8 cellular contexts compared by ENCODE assay signal in genomic region chr10:71836594-71836970, GRCh38. TPM values are rescaled to one million over a fixed set of nuclear protein-coding genes. Genes with fewer than 3 reads are reported as not detected.
DNase-seq lines count a peak whose midpoint lies in the region; ATAC-seq, FAIRE-seq and TF ChIP-seq lines count a peak whose summit lies in the region.

No MANE protein-coding gene starts in this region.

- no peak for FAIRE-seq in RCC 7860 (lab: Jason Lieb, UNC)

- no peak overlapping the region for H3K4me3 Mint-ChIP-seq in activated T-cell treated with anti-CD3 and anti-CD28 coated beads, Interleukin-2, amount 50 U/mL, for 24 hours
- H3K4me3 Mint-ChIP-seq in activated T-cell treated with anti-CD3 and anti-CD28 coated beads, Interleukin-2, amount 50 U/mL, for 72 hours = no peak overlapping the region

- POLR2A ChIA-PET in GM10248 (lab: Yijun Ruan, JAX) = interaction anchor here (0.8 to 2.5 kb wide), 4 partner anchors 12 to 88 kb away, joined by 4 to 16 read pairs (median 6); partner anchors contain the start of gene PSAP

- H3K4me1 Mint-ChIP-seq in activated T-cell treated with anti-CD3 and anti-CD28 coated beads, Interleukin-2, amount 50 U/mL, for 24 hours (ENCODE audit: low read depth) = peaks cover 65% of the 10 kb centered on the region
- peaks cover 52% of the 10 kb centered on the region for H3K4me1 Mint-ChIP-seq in activated T-cell treated with anti-CD3 and anti-CD28 coated beads, Interleukin-2, amount 50 U/mL, for 72 hours (ENCODE audit: low read depth)

- H4K20me1 ChIP-seq in Karpas-422 (ENCODE audit: insufficient read depth, low read depth, low read length) = peaks cover 67% of the 10 kb centered on the region

- no peaks in the 10 kb centered on the region for H3K9me2 ChIP-seq in Karpas-422 (replicated peaks; ENCODE audit: insufficient read depth, low read length)

- no peaks in the 10 kb centered on the region for H3K9me3 Mint-ChIP-seq in activated T-cell treated with anti-CD3 and anti-CD28 coated beads, Interleukin-2, amount 50 U/mL, for 24 hours
- no peaks in the 10 kb centered on the region for H3K9me3 Mint-ChIP-seq in activated T-cell treated with anti-CD3 and anti-CD28 coated beads, Interleukin-2, amount 50 U/mL, for 72 hours

- ATAC-seq in activated T-cell treated with anti-CD3 and anti-CD28 coated beads, Interleukin-2, amount 50 U/mL, for 72 hours (replicated peaks in 1 of 2) = no peak
- peak; percentile 18 for ATAC-seq in thoracic aorta (ENCODE audit: insufficient number of reproducible peaks, low FRiP score, low read depth)

- no peak overlapping the region for H2AFZ ChIP-seq in Karpas-422 (ENCODE audit: low read length)

- H3K9ac ChIP-seq in Karpas-422 (ENCODE audit: low read length) = peak overlapping the region; percentile 57

- DNase-seq in activated T-cell treated with anti-CD3 and anti-CD28 coated beads, Interleukin-2, amount 50 U/mL, for 24 hours = no peak
- DNase-seq in activated T-cell treated with anti-CD3 and anti-CD28 coated beads, Interleukin-2, amount 50 U/mL, for 72 hours = no peak
- DNase-seq in Karpas-422 = no peak
- peak in 1 of 2 donors; percentile 27 for DNase-seq in cardiac muscle cell (ENCODE audit: low read depth in 1 of 2, low spot score in 1 of 2)
- DNase-seq in thoracic aorta (ENCODE audit: low spot score) = no peak
- no peak for DNase-seq in stimulated activated CD4-positive, alpha-beta T cell treated with anti-CD3 and anti-CD28 coated beads, Interleukin-2, amount 100 ng/mL, for 24 hours
- DNase-seq in GM10248 (ENCODE audit: extremely low spot score) = no peak
- DNase-seq in RCC 7860 (ENCODE audit: low spot score) = no peak

- H3K4me2 ChIP-seq in Karpas-422 (ENCODE audit: low read depth, low read length, poor library complexity, severe bottlenecking) = peak overlapping the region; percentile 78

- no peaks in the 10 kb centered on the region for H3K36me3 ChIP-seq in Karpas-422 (ENCODE audit: insufficient read depth, low read length)
- H3K36me3 ChIP-seq in cardiac muscle cell = no peaks in the 10 kb centered on the region
- H3K36me3 ChIP-seq in thoracic aorta = peaks cover 10% of the 10 kb centered on the region

- no peaks in the 10 kb centered on the region for H3K79me2 ChIP-seq in Karpas-422 (ENCODE audit: low read length)

- H3K27me3 ChIP-seq in Karpas-422 (ENCODE audit: low read length) (no peaks in the 10 kb centered on the region), cardiac muscle cell (no peaks in the 10 kb centered on the region), thoracic aorta (replicated peaks; ENCODE audit: insufficient read depth) (no peaks in the 10 kb centered on the region)

- peaks cover 30% of the 10 kb centered on the region for H3K36me3 Mint-ChIP-seq in activated T-cell treated with anti-CD3 and anti-CD28 coated beads, Interleukin-2, amount 50 U/mL, for 24 hours (ENCODE audit: low read depth)
- peaks cover 0 to 1% of the 10 kb centered on the region in 2 donors for H3K36me3 Mint-ChIP-seq in activated T-cell treated with anti-CD3 and anti-CD28 coated beads, Interleukin-2, amount 50 U/mL, for 72 hours (ENCODE audit: insufficient read depth in 2 of 2)

- peak overlapping the region; percentile 49 for H3K4me3 ChIP-seq in Karpas-422 (ENCODE audit: low read length)
- H3K4me3 ChIP-seq in cardiac muscle cell = no peak overlapping the region
- H3K4me3 ChIP-seq in thoracic aorta = peak overlapping the region; percentile 24

- H3K27ac ChIP-seq in Karpas-422 (ENCODE audit: low read length) (peak overlapping the region; percentile 82), cardiac muscle cell (peak overlapping the region; percentile 49), thoracic aorta (peak overlapping the region; percentile 76 to 85)

- no peaks in the 10 kb centered on the region for H3K9me3 ChIP-seq in Karpas-422 (ENCODE audit: low read length)
- no peaks in the 10 kb centered on the region for H3K9me3 ChIP-seq in cardiac muscle cell (ENCODE audit: low read depth)
- H3K9me3 ChIP-seq in thoracic aorta = no peaks in the 10 kb centered on the region

- peak overlapping the region; percentile 83 for H3K27ac Mint-ChIP-seq in activated T-cell treated with anti-CD3 and anti-CD28 coated beads, Interleukin-2, amount 50 U/mL, for 24 hours
- no peak overlapping the region for H3K27ac Mint-ChIP-seq in activated T-cell treated with anti-CD3 and anti-CD28 coated beads, Interleukin-2, amount 50 U/mL, for 72 hours

- H3K4me1 ChIP-seq in Karpas-422 (ENCODE audit: low read length) (peaks cover 70% of the 10 kb centered on the region), cardiac muscle cell (ENCODE audit: low read depth) (peaks cover 43% of the 10 kb centered on the region), thoracic aorta (ENCODE audit: control insufficient read depth in 1 of 2, low read depth in 2 of 2) (peaks cover 38 to 64% of the 10 kb centered on the region in 2 donors)

- no peak for TF ChIP-seq CTCF in cardiac muscle cell (IDR thresholded peaks at IDR 0.05; ENCODE audit: low read depth, low read length)
- TF ChIP-seq CTCF in thoracic aorta (IDR thresholded peaks at IDR 0.05) = no peak
- no peak for TF ChIP-seq CTCF in GM10248 (IDR thresholded peaks at IDR 0.05; ENCODE audit: control extremely low read depth, extremely low read depth, low read depth, missing control alignments)

- H3K27me3 Mint-ChIP-seq in activated T-cell treated with anti-CD3 and anti-CD28 coated beads, Interleukin-2, amount 50 U/mL, for 24 hours = no peaks in the 10 kb centered on the region
- H3K27me3 Mint-ChIP-seq in activated T-cell treated with anti-CD3 and anti-CD28 coated beads, Interleukin-2, amount 50 U/mL, for 72 hours (ENCODE audit: low read depth) = no peaks in the 10 kb centered on the region

- CTCF ChIA-PET in GM10248 (lab: Yijun Ruan, JAX) = interaction anchor here (1.1 to 11.2 kb wide), 18 partner anchors 9 to 213 kb away, joined by 3 to 90 read pairs (median 6); partner anchors contain the start of genes PSAP and VSIR

RNA-seq across cellular contexts. Expression of gene PSAP, which starts 14.5 kb away (rescaled TPM):
- 100 to 1,000 TPM; 111 to 139 TPM for total RNA-seq in activated T-cell treated with anti-CD3 and anti-CD28 coated beads, Interleukin-2, amount 50 U/mL, for 72 hours
- 114 and 201 TPM in 2 replicates for total RNA-seq in Karpas-422 (2014; rRNA removed; shearing (Covaris generic); ENCODE audit: low replicate concordance)
- total RNA-seq in cardiac muscle cell (554 and 624 TPM in 2 replicates), thoracic aorta (1,000 to 10,000 TPM; 1,091 to 1,135 TPM)
- 844 and 1,063 TPM in 2 replicates for polyA plus RNA-seq in cardiac muscle cell
